1 cellular context compared by ENCODE assay signal in genomic region chr22:38056969-38057841, GRCh38.
TF ChIP-seq lines count a peak whose summit lies in the region.

TSS of gene PICK1 (plus strand) at chr22:38057404. CDS start at chr22:38057810, 406 bp downstream.

TF ChIP-seq in HepG2, 621 proteins besides CTCF, POLR2A, EP300 and RAD21 (continued from another document and continues in another):
- TF ChIP-seq FOXM1 (CRISPR knock-in tag; IDR thresholded peaks at IDR 0.05) (no peak), NFRKB (IDR thresholded peaks at IDR 0.05) (no peak), ZNF790 (CRISPR knock-in tag; IDR thresholded peaks at IDR 0.05; ENCODE audit: borderline replicate concordance) (no peak), ZNF326 (CRISPR knock-in tag; IDR thresholded peaks at IDR 0.05; ENCODE audit: borderline replicate concordance) (no peak), IRF9 (CRISPR knock-in tag; IDR thresholded peaks at IDR 0.05; ENCODE audit: borderline replicate concordance) (peak; percentile 83; the same call in 1 of the 2 replicates), ZNF546 (CRISPR knock-in tag; conservative IDR thresholded peaks at IDR 0.05) (no peak), ETV5 (CRISPR knock-in tag; IDR thresholded peaks at IDR 0.05; ENCODE audit: borderline replicate concordance) (0 out of 2 replicates have a peak, but pooled peaks have one; percentile 49), ARID4A (CRISPR knock-in tag; IDR thresholded peaks at IDR 0.05; ENCODE audit: borderline replicate concordance) (peak; percentile 90), PCBP2 (optimal IDR thresholded peaks at IDR 0.05; ENCODE audit: low read depth, low read length, poor library complexity, severe bottlenecking) (no peak), RXRB (CRISPR knock-in tag; IDR thresholded peaks at IDR 0.05; ENCODE audit: borderline replicate concordance) (peak; percentile 48), GZF1 (CRISPR knock-in tag; IDR thresholded peaks at IDR 0.05) (no peak), ZNF703 (CRISPR knock-in tag; IDR thresholded peaks at IDR 0.05; ENCODE audit: borderline replicate concordance) (no peak), CEBPG (CRISPR knock-in tag; IDR thresholded peaks at IDR 0.05) (no peak), MIER2 (CRISPR knock-in tag; IDR thresholded peaks at IDR 0.05) (no peak), NFYC (CRISPR knock-in tag; IDR thresholded peaks at IDR 0.05) (peak; percentile 88), HDAC2 (CRISPR knock-in tag; IDR thresholded peaks at IDR 0.05) (peak; percentile 55; the same call in 1 of the 2 replicates), ZNF382 (CRISPR knock-in tag; IDR thresholded peaks at IDR 0.05; ENCODE audit: borderline replicate concordance) (no peak), ONECUT2 (CRISPR knock-in tag; IDR thresholded peaks at IDR 0.05) (no peak), ZBTB7B (CRISPR knock-in tag; IDR thresholded peaks at IDR 0.05) (peak; percentile 65; the same call in 1 of the 2 replicates), ZNF674 (CRISPR knock-in tag; IDR thresholded peaks at IDR 0.05; ENCODE audit: low read depth) (no peak), NCOA1 (CRISPR knock-in tag; IDR thresholded peaks at IDR 0.05) (0 out of 2 replicates have a peak, but pooled peaks have one; percentile 38), ZNF709 (CRISPR knock-in tag; IDR thresholded peaks at IDR 0.05) (no peak), SAFB2 (CRISPR knock-in tag; IDR thresholded peaks at IDR 0.05; ENCODE audit: borderline replicate concordance, low read depth) (no peak), KMT2B (CRISPR knock-in tag; IDR thresholded peaks at IDR 0.05) (peak; percentile 69), HCFC1 (IDR thresholded peaks at IDR 0.05; ENCODE audit: low read depth, low read length) (peak; percentile 44), SALL1 (CRISPR knock-in tag; IDR thresholded peaks at IDR 0.05) (peak; percentile 85), NFE2 (CRISPR knock-in tag; IDR thresholded peaks at IDR 0.05) (no peak), ZNF777 (CRISPR knock-in tag; IDR thresholded peaks at IDR 0.05) (no peak), ZNF354B (CRISPR knock-in tag; IDR thresholded peaks at IDR 0.05) (no peak), ATF1 (CRISPR knock-in tag; IDR thresholded peaks at IDR 0.05) (peak; percentile 91), ZBTB20 (CRISPR knock-in tag; IDR thresholded peaks at IDR 0.05; ENCODE audit: borderline replicate concordance, low read depth) (peak; percentile 54; the same call in 1 of the 2 replicates), CERS6 (CRISPR knock-in tag; IDR thresholded peaks at IDR 0.05) (no peak), HMGA1 (CRISPR knock-in tag; conservative IDR thresholded peaks at IDR 0.05) (no peak), THAP11 (CRISPR knock-in tag; IDR thresholded peaks at IDR 0.05) (peak; percentile 81), ZNF446 (CRISPR knock-in tag; IDR thresholded peaks at IDR 0.05) (no peak), KAT7 (CRISPR knock-in tag; IDR thresholded peaks at IDR 0.05; ENCODE audit: borderline replicate concordance) (peak; percentile 50; the same call in 1 of the 2 replicates), WIZ (CRISPR knock-in tag; IDR thresholded peaks at IDR 0.05) (no peak), HIC2 (CRISPR knock-in tag; IDR thresholded peaks at IDR 0.05; ENCODE audit: low read depth) (no peak), SNAPC4 (CRISPR knock-in tag; IDR thresholded peaks at IDR 0.05) (0 out of 2 replicates have a peak, but pooled peaks have one; percentile 37), KDM5A (IDR thresholded peaks at IDR 0.05; ENCODE audit: borderline replicate concordance, low read length) (peak; percentile 66), ZNF660 (CRISPR knock-in tag; IDR thresholded peaks at IDR 0.05; ENCODE audit: borderline replicate concordance, low read depth) (no peak), SOX6 (IDR thresholded peaks at IDR 0.05) (no peak), SOX6 (CRISPR knock-in tag; IDR thresholded peaks at IDR 0.05) (peak; percentile 62)
- TF ChIP-seq, protein P1, sequence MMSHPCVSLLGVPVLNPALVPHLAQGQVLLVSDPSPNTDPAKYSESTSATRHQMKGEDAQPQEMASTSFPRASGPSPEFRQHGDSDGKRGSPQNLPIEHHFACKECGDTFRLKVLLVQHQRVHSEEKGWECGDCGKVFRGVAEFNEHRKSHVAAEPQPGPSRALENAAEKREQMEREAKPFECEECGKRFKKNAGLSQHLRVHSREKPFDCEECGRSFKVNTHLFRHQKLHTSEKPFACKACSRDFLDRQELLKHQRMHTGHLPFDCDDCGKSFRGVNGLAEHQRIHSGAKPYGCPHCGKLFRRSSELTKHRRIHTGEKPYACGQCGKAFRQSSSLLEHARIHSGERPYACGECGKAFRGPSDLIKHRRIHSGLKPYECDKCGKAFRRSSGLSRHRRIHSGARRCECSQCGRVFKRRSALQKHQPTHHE (CRISPR knock-in tag; IDR thresholded peaks at IDR 0.05; ENCODE audit: borderline replicate concordance), result 0 out of 2 replicates have a peak, but pooled peaks have one; percentile 72
- TF ChIP-seq, protein P2, sequence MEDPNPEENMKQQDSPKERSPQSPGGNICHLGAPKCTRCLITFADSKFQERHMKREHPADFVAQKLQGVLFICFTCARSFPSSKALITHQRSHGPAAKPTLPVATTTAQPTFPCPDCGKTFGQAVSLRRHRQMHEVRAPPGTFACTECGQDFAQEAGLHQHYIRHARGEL (CRISPR knock-in tag; IDR thresholded peaks at IDR 0.05), result no peak
- TF ChIP-seq, protein P3, sequence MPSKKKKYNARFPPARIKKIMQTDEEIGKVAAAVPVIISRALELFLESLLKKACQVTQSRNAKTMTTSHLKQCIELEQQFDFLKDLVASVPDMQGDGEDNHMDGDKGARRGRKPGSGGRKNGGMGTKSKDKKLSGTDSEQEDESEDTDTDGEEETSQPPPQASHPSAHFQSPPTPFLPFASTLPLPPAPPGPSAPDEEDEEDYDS (CRISPR knock-in tag; IDR thresholded peaks at IDR 0.05), result no peak
- TF ChIP-seq, protein P4, sequence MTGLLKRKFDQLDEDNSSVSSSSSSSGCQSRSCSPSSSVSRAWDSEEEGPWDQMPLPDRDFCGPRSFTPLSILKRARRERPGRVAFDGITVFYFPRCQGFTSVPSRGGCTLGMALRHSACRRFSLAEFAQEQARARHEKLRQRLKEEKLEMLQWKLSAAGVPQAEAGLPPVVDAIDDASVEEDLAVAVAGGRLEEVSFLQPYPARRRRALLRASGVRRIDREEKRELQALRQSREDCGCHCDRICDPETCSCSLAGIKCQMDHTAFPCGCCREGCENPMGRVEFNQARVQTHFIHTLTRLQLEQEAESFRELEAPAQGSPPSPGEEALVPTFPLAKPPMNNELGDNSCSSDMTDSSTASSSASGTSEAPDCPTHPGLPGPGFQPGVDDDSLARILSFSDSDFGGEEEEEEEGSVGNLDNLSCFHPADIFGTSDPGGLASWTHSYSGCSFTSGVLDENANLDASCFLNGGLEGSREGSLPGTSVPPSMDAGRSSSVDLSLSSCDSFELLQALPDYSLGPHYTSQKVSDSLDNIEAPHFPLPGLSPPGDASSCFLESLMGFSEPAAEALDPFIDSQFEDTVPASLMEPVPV (CRISPR knock-in tag; IDR thresholded peaks at IDR 0.05), result 0 out of 2 replicates have a peak, but pooled peaks have one; percentile 20
- TF ChIP-seq, protein P5, sequence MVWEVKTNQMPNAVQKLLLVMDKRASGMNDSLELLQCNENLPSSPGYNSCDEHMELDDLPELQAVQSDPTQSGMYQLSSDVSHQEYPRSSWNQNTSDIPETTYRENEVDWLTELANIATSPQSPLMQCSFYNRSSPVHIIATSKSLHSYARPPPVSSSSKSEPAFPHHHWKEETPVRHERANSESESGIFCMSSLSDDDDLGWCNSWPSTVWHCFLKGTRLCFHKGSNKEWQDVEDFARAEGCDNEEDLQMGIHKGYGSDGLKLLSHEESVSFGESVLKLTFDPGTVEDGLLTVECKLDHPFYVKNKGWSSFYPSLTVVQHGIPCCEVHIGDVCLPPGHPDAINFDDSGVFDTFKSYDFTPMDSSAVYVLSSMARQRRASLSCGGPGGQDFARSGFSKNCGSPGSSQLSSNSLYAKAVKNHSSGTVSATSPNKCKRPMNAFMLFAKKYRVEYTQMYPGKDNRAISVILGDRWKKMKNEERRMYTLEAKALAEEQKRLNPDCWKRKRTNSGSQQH (CRISPR knock-in tag; IDR thresholded peaks at IDR 0.05; ENCODE audit: low read depth), result 0 out of 2 replicates have a peak, but pooled peaks have one; percentile 62
